Comparison of ENCODE assay signal across 8 cellular contexts in the genomic region with DNA sequence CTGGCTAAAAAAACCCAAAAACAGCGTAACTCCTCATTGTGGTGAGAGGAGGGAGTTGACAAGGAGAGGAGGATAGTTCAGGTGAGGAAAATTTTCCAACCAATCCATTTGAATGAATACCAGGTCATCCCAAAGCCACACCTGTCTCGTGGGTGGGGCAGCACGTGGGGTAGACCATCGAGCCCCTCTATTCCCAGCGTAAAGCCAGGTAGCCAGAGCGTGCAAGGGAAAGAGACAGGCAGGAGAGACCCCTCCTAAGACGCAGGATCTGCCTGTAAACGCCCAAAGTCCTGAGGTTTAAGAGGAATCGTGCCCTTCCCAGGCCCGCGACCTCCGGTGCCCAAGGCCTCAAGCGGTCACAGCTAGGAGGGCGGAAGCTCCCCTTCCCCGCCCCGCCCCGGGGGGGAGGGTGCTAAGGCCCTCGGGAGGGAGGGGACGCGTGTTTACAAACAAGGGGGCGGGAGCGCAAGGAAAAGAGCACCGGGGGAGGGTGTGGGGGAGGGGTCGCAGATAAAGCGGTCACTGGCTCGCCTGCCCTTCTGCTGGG.
DNase-seq lines count a peak whose midpoint lies in the region; ATAC-seq lines count a peak whose summit lies in the region.

No MANE protein-coding gene starts in this region.

- peak overlapping the region; percentile 97 for H3K27ac ChIP-seq in effector memory CD4-positive, alpha-beta T cell (ENCODE audit: insufficient read depth, low read length, poor library complexity, severe bottlenecking)

- no peaks in the 10 kb centered on the region for H3K9me3 ChIP-seq in effector memory CD4-positive, alpha-beta T cell (ENCODE audit: control insufficient read depth, low read length)

- peaks cover 84% of the 10 kb centered on the region for H3K36me3 Mint-ChIP-seq in stimulated activated effector memory CD8-positive, alpha-beta T cell treated with anti-CD3 and anti-CD28 coated beads, Interleukin-12 subunit alpha, Interleukin-12 subunit beta, amount 100 ng/mL, for 72 hours

- H3K4me3 ChIP-seq in effector memory CD4-positive, alpha-beta T cell (ENCODE audit: insufficient read depth, low read depth, low read length, poor library complexity, severe bottlenecking) = peak overlapping the region; percentile 90

- DNase-seq in NCI-H1436 (lab: John Stamatoyannopoulos, UW) (peak; percentile 65), NCI-H1436 treated with DMSO at 0.1 percent for 48 hours (lab: John Stamatoyannopoulos, UW) (no peak), NCI-H2171 (lab: John Stamatoyannopoulos, UW) (peak; percentile 78), midbrain (lab: John Stamatoyannopoulos, UW) (peak; percentile 75)
- DNase-seq in activated CD4-positive, alpha-beta T cell treated with anti-CD3 and anti-CD28 coated beads for 48 hours = peak; percentile 84
- DNase-seq in effector memory CD4-positive, alpha-beta T cell = no peak
- peak in 1 of 2 donors; percentile 66 for DNase-seq in stimulated activated effector memory CD8-positive, alpha-beta T cell treated with anti-CD3 and anti-CD28 coated beads, Interleukin-12 subunit alpha, Interleukin-12 subunit beta, amount 100 ng/mL, for 72 hours (ENCODE audit: low spot score in 2 of 2)

- H3K4me1 Mint-ChIP-seq in stimulated activated effector memory CD8-positive, alpha-beta T cell treated with anti-CD3 and anti-CD28 coated beads, Interleukin-12 subunit alpha, Interleukin-12 subunit beta, amount 100 ng/mL, for 72 hours = peaks cover 79% of the 10 kb centered on the region

- H3K9me3 Mint-ChIP-seq in stimulated activated effector memory CD8-positive, alpha-beta T cell treated with anti-CD3 and anti-CD28 coated beads, Interleukin-12 subunit alpha, Interleukin-12 subunit beta, amount 100 ng/mL, for 72 hours = no peaks in the 10 kb centered on the region

- H3K27me3 ChIP-seq in effector memory CD4-positive, alpha-beta T cell (replicated peaks; ENCODE audit: control insufficient read depth, insufficient read depth, low read length, poor library complexity, severe bottlenecking) = no peaks in the 10 kb centered on the region

- H3K27ac Mint-ChIP-seq in stimulated activated effector memory CD8-positive, alpha-beta T cell treated with anti-CD3 and anti-CD28 coated beads, Interleukin-12 subunit alpha, Interleukin-12 subunit beta, amount 100 ng/mL, for 72 hours = peak overlapping the region; percentile 98

- peaks cover 43% of the 10 kb centered on the region for H3K36me3 ChIP-seq in effector memory CD4-positive, alpha-beta T cell (ENCODE audit: control insufficient read depth, insufficient read depth, low read length)

- peak overlapping the region; percentile 92 for H3K4me3 Mint-ChIP-seq in stimulated activated effector memory CD8-positive, alpha-beta T cell treated with anti-CD3 and anti-CD28 coated beads, Interleukin-12 subunit alpha, Interleukin-12 subunit beta, amount 100 ng/mL, for 72 hours

- ATAC-seq in HG02642 (IDR thresholded peaks at IDR 0.05; ENCODE audit: poor library complexity, unreplicated experiment) = peak; percentile 33
- peak; percentile 58 for ATAC-seq in stimulated activated effector memory CD8-positive, alpha-beta T cell treated with anti-CD3 and anti-CD28 coated beads, Interleukin-12 subunit alpha, Interleukin-12 subunit beta, amount 100 ng/mL, for 72 hours

- peaks cover 24% of the 10 kb centered on the region for H3K4me1 ChIP-seq in effector memory CD4-positive, alpha-beta T cell (ENCODE audit: control insufficient read depth, insufficient read depth, low read length, poor library complexity, severe bottlenecking)

Comparison
In these comparisons a context has a peak if more than half of its experiments do, and no peak if none do; other contexts are left out.
1. DNase-seq: peak in NCI-H1436 (single experiment), NCI-H2171 (single experiment), activated CD4-positive, alpha-beta T cell treated with anti-CD3 and anti-CD28 coated beads for 48 hours (single experiment) and midbrain (single experiment); none in NCI-H1436 treated with DMSO at 0.1 percent for 48 hours (single experiment) and effector memory CD4-positive, alpha-beta T cell (0 of 3).